ENCODE assay signal across 9 cellular contexts in genomic region chr6:55617272-55617671, GRCh38. TPM values are rescaled to one million over a fixed set of nuclear protein-coding genes. Genes with fewer than 3 reads are reported as not detected.
DNase-seq lines count a peak whose midpoint lies in the region; ATAC-seq, FAIRE-seq and TF ChIP-seq lines count a peak whose summit lies in the region.
"Had no signal": no experiment of that assay in that cellular context is flagged by ENCODE, and none has a peak within 500 bp of the region (broad histone marks: within the 10 kb centered on the region; RNA-seq: fewer than 3 reads in every experiment).

No MANE protein-coding gene starts in this region.

- peaks cover 13% of the 10 kb centered on the region for H3K9me3 Mint-ChIP-seq in neural progenitor cell

- peaks cover 10% of the 10 kb centered on the region for H3K4me1 ChIP-seq in neural progenitor cell
- H3K4me1 ChIP-seq in suprapubic skin = no peaks in the 10 kb centered on the region

- TF ChIP-seq POLR2A in suprapubic skin (IDR thresholded peaks at IDR 0.05) = no peak

- no peak overlapping the region for H3K4me2 ChIP-seq in neural progenitor cell

- FAIRE-seq in bronchial epithelial cell (lab: Jason Lieb, UNC) = no peak

- H3K4me3 ChIP-seq in bronchial epithelial cell (ENCODE audit: low read depth, low read length) = no peak overlapping the region
- no peak overlapping the region for H3K4me3 ChIP-seq in neural progenitor cell
- no peak overlapping the region for H3K4me3 ChIP-seq in suprapubic skin
- H3K4me3 ChIP-seq: skin epidermis had no signal

- peaks cover 3% of the 10 kb centered on the region for H3K4me1 Mint-ChIP-seq in neural progenitor cell

- no peak for TF ChIP-seq EP300 in suprapubic skin (IDR thresholded peaks at IDR 0.05)

- peaks cover 2% of the 10 kb centered on the region for H3K27me3 Mint-ChIP-seq in neural progenitor cell (ENCODE audit: insufficient read depth, low read depth)

- H3K9me3 ChIP-seq in neural progenitor cell (ENCODE audit: low read depth) (peaks cover 8% of the 10 kb centered on the region), suprapubic skin (no peaks in the 10 kb centered on the region)

- H4K20me1 ChIP-seq in neural progenitor cell (ENCODE audit: low read depth) = no peaks in the 10 kb centered on the region

- H3K27ac Mint-ChIP-seq in neural progenitor cell = no peak overlapping the region

- ATAC-seq in GM21825 (IDR thresholded peaks at IDR 0.05; ENCODE audit: unreplicated experiment) = peak; percentile 69

- no peak overlapping the region for H2AFZ ChIP-seq in neural progenitor cell (replicated peaks)

- peak; percentile 69 for TF ChIP-seq CTCF in bronchial epithelial cell (IDR thresholded peaks at IDR 0.05; ENCODE audit: insufficient read depth, low read length, severe bottlenecking)
- TF ChIP-seq CTCF in neural progenitor cell (IDR thresholded peaks at IDR 0.05) = peak; percentile 67
- no peak for TF ChIP-seq CTCF in suprapubic skin (IDR thresholded peaks at IDR 0.05)

- DNase-seq in GM03348 (ENCODE audit: low spot score) (peak; percentile 19), NCI-H1694 (lab: John Stamatoyannopoulos, UW) (peak; percentile 30), bronchial epithelial cell (ENCODE audit: low read depth) (peak; percentile 45), neural progenitor cell (ENCODE audit: low spot score) (peak; percentile 54), suprapubic skin (ENCODE audit: low spot score in 2 of 2) (no peak)
- no peak for DNase-seq in stimulated activated CD4-positive, alpha-beta T cell treated with anti-CD3 and anti-CD28 coated beads, Interleukin-4, amount 100 ng/mL, for 24 hours
- no peak for DNase-seq in stimulated activated CD4-positive, alpha-beta T cell treated with anti-CD3 and anti-CD28 coated beads, Interleukin-2, amount 100 ng/mL, for 24 hours

- H3K27ac ChIP-seq in neural progenitor cell (no peak overlapping the region), suprapubic skin (no peak overlapping the region)
- H3K27ac ChIP-seq: skin epidermis had no signal

- WGBS in suprapubic skin = 90% methylated on average over 5 of the region's 5 CpGs

- H3K27me3 ChIP-seq in bronchial epithelial cell (ENCODE audit: control insufficient read depth, insufficient read depth, low read length) = no peaks in the 10 kb centered on the region
- no peaks in the 10 kb centered on the region for H3K27me3 ChIP-seq in neural progenitor cell
- H3K27me3 ChIP-seq in suprapubic skin = no peaks in the 10 kb centered on the region

- no peak overlapping the region for H3K4me3 Mint-ChIP-seq in neural progenitor cell

- no peak overlapping the region for H3K9ac ChIP-seq in neural progenitor cell

- H3K36me3 ChIP-seq in bronchial epithelial cell (ENCODE audit: control insufficient read depth, insufficient read depth, low read length) = no peaks in the 10 kb centered on the region
- no peaks in the 10 kb centered on the region for H3K36me3 ChIP-seq in neural progenitor cell
- H3K36me3 ChIP-seq in suprapubic skin = no peaks in the 10 kb centered on the region

- H3K79me2 ChIP-seq in neural progenitor cell (ENCODE audit: low read depth) = no peaks in the 10 kb centered on the region

- no peaks in the 10 kb centered on the region for H3K36me3 Mint-ChIP-seq in neural progenitor cell

- no peaks in the 10 kb centered on the region for H3F3A ChIP-seq in neural progenitor cell (ENCODE audit: low read depth)

RNA-seq across cellular contexts. Expression of gene HMGCLL1, which starts 38.3 kb away (rescaled TPM):
- total RNA-seq in bronchial epithelial cell = not detected in 2 replicates
- total RNA-seq in neural progenitor cell (ENCODE audit: low replicate concordance) = 5.0 and 6.5 TPM in 2 replicates
- under 1 TPM in 2 of 4 donors, not detected in 2; 0.23 to 0.62 TPM for total RNA-seq in suprapubic skin

Comparison
In these comparisons a context has a peak if more than half of its experiments do, and no peak if none do; other contexts are left out.
1. DNase-seq: peak in GM03348 (single experiment), NCI-H1694 (single experiment), bronchial epithelial cell (single experiment) and neural progenitor cell (single experiment); none in suprapubic skin (0 of 2), stimulated activated CD4-positive, alpha-beta T cell treated with anti-CD3 and anti-CD28 coated beads, Interleukin-4, amount 100 ng/mL, for 24 hours (single experiment) and stimulated activated CD4-positive, alpha-beta T cell treated with anti-CD3 and anti-CD28 coated beads, Interleukin-2, amount 100 ng/mL, for 24 hours (0 of 2).
2. CTCF ChIP-seq: peak in bronchial epithelial cell (single experiment) and neural progenitor cell (single experiment); none in suprapubic skin (0 of 2).